In genomic region chr10:52314822-52315552, GRCh38 we compare ENCODE assay signal across 7 cellular contexts. TPM values are rescaled to one million over a fixed set of nuclear protein-coding genes. Genes with fewer than 3 reads are reported as not detected.
DNase-seq lines count a peak whose midpoint lies in the region; ATAC-seq, FAIRE-seq and TF ChIP-seq lines count a peak whose summit lies in the region.

No MANE protein-coding gene starts in this region.

- no peak overlapping the region for H2AFZ ChIP-seq in GM12878 (ENCODE audit: control insufficient read depth, low read depth, low read length)

- no peak for TF ChIP-seq POLR2A in GM12878 (IDR thresholded peaks at IDR 0.05; ENCODE audit: low read depth, low read length)

- H3K79me2 ChIP-seq in GM12878 (ENCODE audit: control insufficient read depth, insufficient read depth, low read length) = no peaks in the 10 kb centered on the region

- H3K9me3 ChIP-seq in GM12878 (replicated peaks; ENCODE audit: control insufficient read depth, insufficient read depth, low read length) (no peaks in the 10 kb centered on the region), subcutaneous abdominal adipose tissue (ENCODE audit: control insufficient read depth in 5 of 5, low read length in 5 of 5) (no peaks in the 10 kb centered on the region)

- H3K27ac ChIP-seq in GM12878 (ENCODE audit: control insufficient read depth, insufficient read depth) = no peak overlapping the region
- H3K27ac ChIP-seq in subcutaneous abdominal adipose tissue (ENCODE audit: low read depth, low read length) = no peak overlapping the region

- no peak for FAIRE-seq in GM12878 (lab: Jason Lieb, UNC)

- no peaks in the 10 kb centered on the region for H3K4me1 Mint-ChIP-seq in effector memory CD8-positive, alpha-beta T cell (ENCODE audit: low read depth in 2 of 2)

- TF ChIP-seq RAD21 in GM12878 (IDR thresholded peaks at IDR 0.05; ENCODE audit: insufficient read depth, low read depth, low read length) = no peak

- POLR2A ChIA-PET in GM12878 (lab: Charles Lee) = no interaction called here

- no peaks in the 10 kb centered on the region for H4K20me1 ChIP-seq in GM12878 (ENCODE audit: control insufficient read depth, insufficient read depth)

- H3K4me1 ChIP-seq in GM12878 (ENCODE audit: control insufficient read depth, insufficient read depth, low read length) (no peaks in the 10 kb centered on the region), subcutaneous abdominal adipose tissue (ENCODE audit: control insufficient read depth in 5 of 5, insufficient read depth in 5 of 5, low read length in 5 of 5) (peaks cover 0 to 20% (median 18%) of the 10 kb centered on the region in 5 donors)

- H3K9me3 Mint-ChIP-seq in effector memory CD8-positive, alpha-beta T cell = peaks cover 3 to 13% of the 10 kb centered on the region in 2 donors

- H3K4me3 Mint-ChIP-seq in effector memory CD8-positive, alpha-beta T cell = no peak overlapping the region

- no peak overlapping the region for H3K4me3 ChIP-seq in GM12878
- H3K4me3 ChIP-seq in subcutaneous abdominal adipose tissue (ENCODE audit: low read depth in 1 of 5, low read length in 5 of 5) = peak overlapping the region; percentile 42 to 78 (median 65)

- SMC1A ChIA-PET in GM12878 (lab: Charles Lee; ENCODE audit: uncharacterized antibody, unreplicated experiment) = no interaction called here

- peaks cover 7 to 8% of the 10 kb centered on the region in 2 experiments for H3K27me3 ChIP-seq in GM12878 (replicated peaks in 1 of 2; ENCODE audit: control insufficient read depth in 2 of 2, insufficient read depth in 2 of 2, low read length in 1 of 2)
- H3K27me3 ChIP-seq in subcutaneous abdominal adipose tissue (ENCODE audit: control insufficient read depth in 5 of 5, insufficient read depth in 4 of 5, low read length in 5 of 5) = peaks cover 14 to 23% (median 18%) of the 10 kb centered on the region in 5 donors

- CTCF ChIA-PET in GM12878 (lab: Yijun Ruan, JAX) = no interaction called here

- intact Hi-C loops in GM12878 (cut with micrococcal nuclease; ENCODE audit: unreplicated experiment) = no loop called here

- RAD21 ChIA-PET in GM12878 (lab: Charles Lee; ENCODE audit: unreplicated experiment) = no interaction called here

- BruUV-seq in GM12878 (replicated peaks; lab: Mats Ljungman, UMichigan) = no TSS peak

- no peak overlapping the region for H3K27ac Mint-ChIP-seq in effector memory CD8-positive, alpha-beta T cell

- no peak for TF ChIP-seq CTCF in GM12878 (IDR thresholded peaks at IDR 0.05 in 2 of 3, conservative IDR thresholded peaks at IDR 0.05 in 1 of 3; ENCODE audit: control insufficient read depth in 2 of 3, extremely low read depth in 1 of 3, insufficient read depth in 1 of 3, low read depth in 3 of 3, low read length in 3 of 3)

- peaks cover 20 to 26% of the 10 kb centered on the region in 2 donors for H3K27me3 Mint-ChIP-seq in effector memory CD8-positive, alpha-beta T cell

- ATAC-seq in HG03103 (IDR thresholded peaks at IDR 0.05; ENCODE audit: low read depth, unreplicated experiment) (peak; percentile 6), GM12878 (peak; percentile 27; the same call in 2 of the 3 replicates)
- ATAC-seq in effector memory CD8-positive, alpha-beta T cell (replicated peaks) = no peak

- H3K9ac ChIP-seq in GM12878 (ENCODE audit: control insufficient read depth, insufficient read depth, low read length) (no peak overlapping the region), subcutaneous abdominal adipose tissue (ENCODE audit: low read length in 5 of 5) (no peak overlapping the region)

- in situ Hi-C loops in GM12878 (cut with MboI) = loop anchor here (10.0 kb wide), 1 partner anchor 170 kb away; no protein-coding TSS in a partner anchor

- no peak overlapping the region for H3K4me2 ChIP-seq in GM12878 (ENCODE audit: control insufficient read depth, insufficient read depth)

- H3K36me3 Mint-ChIP-seq in effector memory CD8-positive, alpha-beta T cell (ENCODE audit: insufficient read depth) = no peaks in the 10 kb centered on the region

- DNase-seq in GM12878 (ENCODE audit: low read depth, low spot score) (no peak), kidney tubule cell (ENCODE audit: low spot score) (peak; percentile 16), NOMO-1 treated with DMSO at 0.1 percent for 48 hours (lab: John Stamatoyannopoulos, UW; ENCODE audit: unreplicated experiment) (no peak), NCI-H774 (lab: John Stamatoyannopoulos, UW) (no peak)
- DNase-seq in effector memory CD8-positive, alpha-beta T cell = no peak

- TF ChIP-seq EP300 in GM12878 (IDR thresholded peaks at IDR 0.05; ENCODE audit: borderline replicate concordance in 1 of 2, control insufficient read depth in 1 of 2, low read depth in 2 of 2, low read length in 2 of 2) = no peak

- H3K36me3 ChIP-seq in GM12878 (ENCODE audit: control insufficient read depth in 2 of 2, insufficient read depth in 2 of 2, low read length in 1 of 2) (no peaks in the 10 kb centered on the region), subcutaneous abdominal adipose tissue (ENCODE audit: control insufficient read depth in 5 of 5, insufficient read depth in 5 of 5, low read length in 5 of 5) (no peaks in the 10 kb centered on the region)

- 6% methylated on average over 36 of the region's 36 CpGs for WGBS in GM12878 (ENCODE audit: insufficient coverage, insufficient replicate concordance, low lambda C conversion rate, missing lambda C conversion rate)

TF ChIP-seq in GM12878, 131 proteins besides CTCF, POLR2A, EP300 and RAD21:
- TF ChIP-seq PAX8 (IDR thresholded peaks at IDR 0.05) (no peak), FOXK2 (IDR thresholded peaks at IDR 0.05) (no peak), MAX (IDR thresholded peaks at IDR 0.05; ENCODE audit: low read depth, low read length) (no peak), CREM (IDR thresholded peaks at IDR 0.05; ENCODE audit: low read depth) (no peak), CUX1 (IDR thresholded peaks at IDR 0.05; ENCODE audit: insufficient replicate concordance, low read depth, low read length) (no peak), BRCA1 (IDR thresholded peaks at IDR 0.05; ENCODE audit: low read depth, low read length) (no peak), TARDBP (IDR thresholded peaks at IDR 0.05; ENCODE audit: borderline replicate concordance) (no peak)

RNA-seq across cellular contexts. Expression of gene DKK1, which starts 0.9 kb away (rescaled TPM):
- total RNA-seq in GM12878 (2013; cell fraction: nucleolus; rRNA removed) = not detected in 2 replicates
- total RNA-seq in GM12878 (2014; rRNA removed) (not detected in 2 replicates), GM12878 (2014; rRNA removed; fragmentation: Illumina TruSeq; extraction: Trizol) (not detected in 2 replicates), GM12878 (2021) (0.77 TPM in 1 of 2 replicates, not detected in the other)
- not detected for polyA plus RNA-seq in GM12878 (2011; ENCODE audit: low read depth)
- polyA plus RNA-seq in GM12878 (2011; rRNA removed) (not detected in 2 replicates), GM12878 (2014; fragmentation: Illumina TruSeq; extraction: Trizol) (not detected in 2 replicates), GM12878 (2014; fragmentation: Nextera tagmentation; extraction: Ambion mirVana) (not detected), GM12878 (2014; rRNA removed) (not detected in 2 replicates), GM12878 (2016; fragmentation: Nextera tagmentation; extraction: Ambion mirVana) (under 1 TPM; 0.12 to 0.33 TPM)
- polyA plus RNA-seq in GM12878 (2011; cell fraction: cytosol; rRNA removed) = not detected in 2 replicates
- not detected in 2 replicates for polyA plus RNA-seq in GM12878 (2011; cell fraction: nucleus; rRNA removed)
- polyA plus RNA-seq in GM12878 (2012) = not detected in 2 replicates
- polyA minus RNA-seq in GM12878 (2011; rRNA and poly(A)+ RNA removed) = not detected in 2 replicates
- polyA minus RNA-seq in GM12878 (2011; cell fraction: cytosol; rRNA and poly(A)+ RNA removed) = 0.73 TPM in 1 of 2 replicates, not detected in the other
- not detected in 2 replicates for polyA minus RNA-seq in GM12878 (2011; cell fraction: nucleus; rRNA and poly(A)+ RNA removed)
